8 cellular contexts compared by ENCODE assay signal in genomic region chr15:92733090-92733933, GRCh38.
DNase-seq lines count a peak whose midpoint lies in the region; ATAC-seq and FAIRE-seq lines count a peak whose summit lies in the region.

No MANE protein-coding gene starts in this region.

- peak; percentile 47 for FAIRE-seq in islet of Langerhans (lab: Jason Lieb, UNC)

- no peak for DNase-seq in activated T-cell treated with anti-CD3 and anti-CD28 coated beads, Interleukin-2, amount 50 U/mL, for 4 hours
- DNase-seq in activated T-cell treated with anti-CD3 and anti-CD28 coated beads, Interleukin-2, amount 50 U/mL, for 48 hours: no peak
- no peak for DNase-seq in activated naive CD8-positive, alpha-beta T cell treated with anti-CD3 and anti-CD28 coated beads, Interleukin-2, amount 10 ng/mL, durations not matched to agents 7 days and 5 days
- DNase-seq in cerebellar cortex (ENCODE audit: low spot score): no peak
- no peak for DNase-seq in cerebellum (ENCODE audit: low spot score)
- no peak for DNase-seq in DMS79 treated with DMSO at 0.1 percent for 48 hours (lab: John Stamatoyannopoulos, UW)

- H3K36me3 Mint-ChIP-seq in activated T-cell treated with anti-CD3 and anti-CD28 coated beads, Interleukin-2, amount 50 U/mL, for 4 hours (ENCODE audit: insufficient read depth): no peaks in the 10 kb centered on the region
- no peaks in the 10 kb centered on the region for H3K36me3 Mint-ChIP-seq in activated naive CD8-positive, alpha-beta T cell treated with anti-CD3 and anti-CD28 coated beads, Interleukin-2, amount 10 ng/mL, durations not matched to agents 7 days and 5 days

- no peaks in the 10 kb centered on the region for H3K4me1 Mint-ChIP-seq in activated T-cell treated with anti-CD3 and anti-CD28 coated beads, Interleukin-2, amount 50 U/mL, for 4 hours (ENCODE audit: low read depth)
- H3K4me1 Mint-ChIP-seq in activated naive CD8-positive, alpha-beta T cell treated with anti-CD3 and anti-CD28 coated beads, Interleukin-2, amount 10 ng/mL, durations not matched to agents 7 days and 5 days: peaks cover 5% of the 10 kb centered on the region

- POLR2A ChIA-PET in activated naive CD8-positive, alpha-beta T cell treated with anti-CD3 and anti-CD28 coated beads, Interleukin-2, amount 10 ng/mL, durations not matched to agents 7 days and 5 days (lab: Charles Lee): no interaction called here

- H3K4me3 Mint-ChIP-seq in activated T-cell treated with anti-CD3 and anti-CD28 coated beads, Interleukin-2, amount 50 U/mL, for 4 hours: peak overlapping the region; percentile 79
- peak overlapping the region; percentile 89 for H3K4me3 Mint-ChIP-seq in activated naive CD8-positive, alpha-beta T cell treated with anti-CD3 and anti-CD28 coated beads, Interleukin-2, amount 10 ng/mL, durations not matched to agents 7 days and 5 days

- H3K27me3 Mint-ChIP-seq in activated T-cell treated with anti-CD3 and anti-CD28 coated beads, Interleukin-2, amount 50 U/mL, for 4 hours (ENCODE audit: low read depth): peaks cover 16% of the 10 kb centered on the region
- peaks cover 1% of the 10 kb centered on the region for H3K27me3 Mint-ChIP-seq in activated naive CD8-positive, alpha-beta T cell treated with anti-CD3 and anti-CD28 coated beads, Interleukin-2, amount 10 ng/mL, durations not matched to agents 7 days and 5 days

- no peaks in the 10 kb centered on the region for H3K9me3 Mint-ChIP-seq in activated T-cell treated with anti-CD3 and anti-CD28 coated beads, Interleukin-2, amount 50 U/mL, for 4 hours
- H3K9me3 Mint-ChIP-seq in activated naive CD8-positive, alpha-beta T cell treated with anti-CD3 and anti-CD28 coated beads, Interleukin-2, amount 10 ng/mL, durations not matched to agents 7 days and 5 days: no peaks in the 10 kb centered on the region

- peak overlapping the region; percentile 78 for H3K27ac Mint-ChIP-seq in activated naive CD8-positive, alpha-beta T cell treated with anti-CD3 and anti-CD28 coated beads, Interleukin-2, amount 10 ng/mL, durations not matched to agents 7 days and 5 days

- H3K27ac ChIP-seq in temporal lobe (ENCODE audit: low read depth, low read length): peak overlapping the region; percentile 61

- no peak for ATAC-seq in activated T-cell treated with anti-CD3 and anti-CD28 coated beads, Interleukin-2, amount 50 U/mL, for 4 hours
- no peak for ATAC-seq in activated naive CD8-positive, alpha-beta T cell treated with anti-CD3 and anti-CD28 coated beads, Interleukin-2, amount 10 ng/mL, durations not matched to agents 7 days and 5 days (ENCODE audit: low read depth)
